ENCODE assay signal across 11 cellular contexts in genomic region chr2:223696719-223697118, GRCh38.
DNase-seq lines count a peak whose midpoint lies in the region; ATAC-seq, FAIRE-seq and TF ChIP-seq lines count a peak whose summit lies in the region.
"Had no signal": no experiment of that assay in that cellular context is flagged by ENCODE, and none has a peak within 500 bp of the region (broad histone marks: within the 10 kb centered on the region; RNA-seq: fewer than 3 reads in every experiment).

No MANE protein-coding gene starts in this region.

- 0% methylated on average over 1 of the region's 1 CpG for WGBS in A549 (ENCODE audit: missing lambda C conversion rate)

- CTCF ChIA-PET in A549 (lab: Yijun Ruan, JAX) (interaction anchor here (1.7 to 2.4 kb wide), 3 partner anchors 64 to 725 kb away, joined by 4 to 15 read pairs (median 8); no protein-coding TSS in a partner anchor), RWPE1 (lab: Yijun Ruan, JAX) (no interaction called here)

- TF ChIP-seq POLR2A in A549 (IDR thresholded peaks at IDR 0.05; ENCODE audit: low read length), result no peak

- TF ChIP-seq EP300 in A549 (IDR thresholded peaks at IDR 0.05), result peak; percentile 52 to 66; a peak in 2 of 5 replicates

- no peak for TF ChIP-seq RAD21 in A549 (conservative IDR thresholded peaks at IDR 0.05 in 1 of 2, IDR thresholded peaks at IDR 0.05 in 1 of 2)

- H3K9me3 ChIP-seq in A549, result 0 out of 3 replicates have a peak, but pooled peaks cover 7% of the 10 kb centered on the region
- H3K9me3 ChIP-seq: heart left ventricle had no signal

- peak; percentile 40 to 62; a peak in 3 of 6 replicates for ATAC-seq in A549
- ATAC-seq in HG02870 (IDR thresholded peaks at IDR 0.05; ENCODE audit: unreplicated experiment), result no peak
- ATAC-seq in GM21717 (IDR thresholded peaks at IDR 0.05; ENCODE audit: unreplicated experiment), result no peak
- ATAC-seq: Right ventricle myocardium inferior had no signal

- FAIRE-seq in A549 (lab: Jason Lieb, UNC), result peak; percentile 54

- H3K27ac ChIP-seq in A549 (peak overlapping the region; percentile 94), RWPE1 (no peak overlapping the region; the same call in 1 of the 2 replicates)
- H3K27ac ChIP-seq: heart left ventricle had no signal

- H3K4me2 ChIP-seq in A549, result peak overlapping the region; percentile 39

- H3K4me1 ChIP-seq in A549, result peaks cover 59% of the 10 kb centered on the region

- H3K4me3 ChIP-seq in A549 (no peak overlapping the region), fibroblast of the aortic adventitia (ENCODE audit: low read depth, low read length) (no peak overlapping the region)
- H3K4me3 ChIP-seq: heart left ventricle had no signal

- TF ChIP-seq CTCF in A549 (IDR thresholded peaks at IDR 0.05), result no peak
- TF ChIP-seq CTCF in RWPE1 (conservative IDR thresholded peaks at IDR 0.05; ENCODE audit: low read depth), result no peak
- no peak for TF ChIP-seq CTCF in fibroblast of the aortic adventitia (IDR thresholded peaks at IDR 0.05; ENCODE audit: insufficient read depth, low read length)

- POLR2A ChIA-PET in A549 (lab: Yijun Ruan, JAX), result no interaction called here
- POLR2A ChIA-PET in RWPE1 (lab: Yijun Ruan, JAX; ENCODE audit: low non-redundant PET), result no interaction called here

- DNase-seq in A549 (ENCODE audit: low read depth in 1 of 2, low spot score in 1 of 2) (peak in 1 of 2 experiments; percentile 79), HT1080 (ENCODE audit: low read depth) (peak; percentile 85), RWPE1 (ENCODE audit: low spot score) (peak; percentile 68), fibroblast of the aortic adventitia (ENCODE audit: low read depth) (peak; percentile 44), NCI-H526 (lab: John Stamatoyannopoulos, UW) (no peak), NCI-H526 treated with DMSO at 0.1 percent for 48 hours (lab: John Stamatoyannopoulos, UW) (no peak)
- DNase-seq: cortex of kidney, heart left ventricle had no signal

TF ChIP-seq in A549, 52 proteins besides CTCF, POLR2A, EP300 and RAD21:
- TF ChIP-seq BCL3 (IDR thresholded peaks at IDR 0.05) (no peak; the same call in 2 of the 3 replicates), FOSL2 (IDR thresholded peaks at IDR 0.05) (peak; percentile 53), FOSL2 (CRISPR knock-in tag; IDR thresholded peaks at IDR 0.05) (peak; percentile 33; the same call in 1 of the 2 replicates), CBX2 (IDR thresholded peaks at IDR 0.05; ENCODE audit: borderline replicate concordance, low read depth) (no peak), CEBPB (IDR thresholded peaks at IDR 0.05) (peak in 1 of 2 experiments; percentile 42; a peak in 1 of 4 replicates), BHLHE40 (IDR thresholded peaks at IDR 0.05; ENCODE audit: low read depth, low read length) (no peak), EHMT2 (IDR thresholded peaks at IDR 0.05; ENCODE audit: low read depth) (no peak), ESRRA (IDR thresholded peaks at IDR 0.05; ENCODE audit: borderline replicate concordance, low read length) (no peak), JUNB (IDR thresholded peaks at IDR 0.05) (peak; percentile 85), GATA3 (IDR thresholded peaks at IDR 0.05; ENCODE audit: borderline replicate concordance) (peak; percentile 82; the same call in 1 of the 2 replicates)
- TF ChIP-seq, protein P1, sequence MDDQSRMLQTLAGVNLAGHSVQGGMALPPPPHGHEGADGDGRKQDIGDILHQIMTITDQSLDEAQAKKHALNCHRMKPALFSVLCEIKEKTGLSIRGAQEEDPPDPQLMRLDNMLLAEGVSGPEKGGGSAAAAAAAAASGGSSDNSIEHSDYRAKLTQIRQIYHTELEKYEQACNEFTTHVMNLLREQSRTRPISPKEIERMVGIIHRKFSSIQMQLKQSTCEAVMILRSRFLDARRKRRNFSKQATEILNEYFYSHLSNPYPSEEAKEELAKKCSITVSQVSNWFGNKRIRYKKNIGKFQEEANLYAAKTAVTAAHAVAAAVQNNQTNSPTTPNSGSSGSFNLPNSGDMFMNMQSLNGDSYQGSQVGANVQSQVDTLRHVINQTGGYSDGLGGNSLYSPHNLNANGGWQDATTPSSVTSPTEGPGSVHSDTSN (IDR thresholded peaks at IDR 0.05), result peak; percentile 73

Comparison
In these comparisons a context has a peak if more than half of its experiments do, and no peak if none do; other contexts are left out.
1. ATAC-seq: peak in A549 (2 of 2); none in HG02870 (single experiment) and GM21717 (single experiment).
2. DNase-seq: peak in HT1080 (single experiment), RWPE1 (single experiment) and fibroblast of the aortic adventitia (single experiment); none in NCI-H526 (0 of 2) and NCI-H526 treated with DMSO at 0.1 percent for 48 hours (single experiment).